Comparison of ENCODE assay signal across 8 cellular contexts in genomic region chr1:248838357-248839167, GRCh38. TPM values are rescaled to one million over a fixed set of nuclear protein-coding genes. Genes with fewer than 3 reads are reported as not detected.
A peak's percentile ranks its signal among the peaks of the same experiment; 100 is the strongest.
DNase-seq lines count a peak whose midpoint lies in the region; ATAC-seq, FAIRE-seq and TF ChIP-seq lines count a peak whose summit lies in the region.

No MANE protein-coding gene starts in this region.

- H3K9ac ChIP-seq in kidney (ENCODE audit: low read length in 2 of 2): peak overlapping the region; percentile 85 to 99

- H3K27me3 Mint-ChIP-seq in central memory CD8-positive, alpha-beta T cell: no peaks in the 10 kb centered on the region

- peaks cover 6 to 22% of the 10 kb centered on the region in 2 donors for H3K4me1 ChIP-seq in kidney (ENCODE audit: control insufficient read depth in 1 of 2, insufficient read depth in 1 of 2, low read depth in 1 of 2, low read length in 2 of 2)

- no peak for TF ChIP-seq CTCF in kidney (IDR thresholded peaks at IDR 0.05; ENCODE audit: borderline replicate concordance, extremely low read depth, insufficient read depth)

- no peak for FAIRE-seq in kidney (lab: Jason Lieb, UNC)

- peaks cover 15% of the 10 kb centered on the region for H3K36me3 Mint-ChIP-seq in central memory CD8-positive, alpha-beta T cell (ENCODE audit: insufficient read depth)

- peak overlapping the region; percentile 81 to 92 for H3K4me3 ChIP-seq in kidney (ENCODE audit: low read length in 2 of 2)

- peaks cover 24% of the 10 kb centered on the region for H3K4me1 Mint-ChIP-seq in central memory CD8-positive, alpha-beta T cell

- H3K27ac Mint-ChIP-seq in central memory CD8-positive, alpha-beta T cell (ENCODE audit: low read depth): no peak overlapping the region

- intact Hi-C loops in kidney (cut with DNase I): no loop called here

- no peaks in the 10 kb centered on the region for H3K9me3 ChIP-seq in kidney (ENCODE audit: control insufficient read depth in 1 of 2, low read length in 2 of 2)

- no peaks in the 10 kb centered on the region for H3K9me3 Mint-ChIP-seq in central memory CD8-positive, alpha-beta T cell

- DNase-seq in AG08395 (ENCODE audit: low spot score): peak; percentile 86
- DNase-seq in NCI-H2196 treated with DMSO at 0.1 percent for 48 hours (lab: John Stamatoyannopoulos, UW; ENCODE audit: unreplicated experiment): peak; percentile 46
- peak; percentile 72 for DNase-seq in activated CD4-positive, CD25-positive, alpha-beta regulatory T cell treated with anti-CD3 and anti-CD28 coated beads, Interleukin-2, amount 50 U/mL, for 16 hours (ENCODE audit: low read depth, low spot score)
- DNase-seq in central memory CD8-positive, alpha-beta T cell (ENCODE audit: low spot score in 2 of 2): peak; percentile 73 to 78
- DNase-seq in kidney: peak; percentile 98
- peak; percentile 89 for DNase-seq in stimulated activated CD4-positive, alpha-beta T cell treated with anti-CD3 and anti-CD28 coated beads, Interleukin-15, amount 100 ng/mL, for 24 hours

- no peaks in the 10 kb centered on the region for H3K36me3 ChIP-seq in kidney (ENCODE audit: control insufficient read depth in 1 of 2, insufficient read depth in 2 of 2, low read length in 2 of 2)

- peak overlapping the region; percentile 100 for H3K27ac ChIP-seq in kidney (ENCODE audit: low read depth in 2 of 2, low read length in 2 of 2)

- ATAC-seq in GM18873 (IDR thresholded peaks at IDR 0.05; ENCODE audit: low FRiP score, unreplicated experiment): peak; percentile 61
- peak; percentile 57 for ATAC-seq in HG03108 (IDR thresholded peaks at IDR 0.05; ENCODE audit: unreplicated experiment)
- peak; percentile 68 for ATAC-seq in central memory CD8-positive, alpha-beta T cell (replicated peaks; ENCODE audit: extremely low read depth, poor library complexity, severe bottlenecking)

- no peak overlapping the region for H3K4me3 Mint-ChIP-seq in central memory CD8-positive, alpha-beta T cell

RNA-seq across cellular contexts. Expression of gene ZNF672, which starts 0.5 kb away (rescaled TPM):
- 28.6 TPM for total RNA-seq in kidney
- polyA plus RNA-seq in kidney (ENCODE audit: insufficient read depth, low read depth, low replicate concordance): 25.0 TPM

RNA-seq across cellular contexts. Expression of gene SH3BP5L, which starts 12.8 kb away (rescaled TPM):
- total RNA-seq in kidney: 24.9 TPM
- 16.6 TPM for polyA plus RNA-seq in kidney (ENCODE audit: insufficient read depth, low read depth, low replicate concordance)

RNA-seq across cellular contexts. Expression of gene ZNF692, which starts 20.3 kb away (rescaled TPM):
- 29.6 TPM for total RNA-seq in kidney
- 34.4 TPM for polyA plus RNA-seq in kidney (ENCODE audit: insufficient read depth, low read depth, low replicate concordance)

Comparison
In these comparisons a context has a peak if more than half of its experiments do, and no peak if none do; other contexts are left out.
1. Peak in every context shown above with its lines: DNase-seq, ATAC-seq, H3K4me3 ChIP-seq and H3K27ac ChIP-seq.
2. DNase-seq: peak in every context shown above with its lines; median percentile 98 in kidney; 89 in stimulated activated CD4-positive, alpha-beta T cell treated with anti-CD3 and anti-CD28 coated beads, Interleukin-15, amount 100 ng/mL, for 24 hours; 86 in AG08395; 76 in central memory CD8-positive, alpha-beta T cell; 72 in activated CD4-positive, CD25-positive, alpha-beta regulatory T cell treated with anti-CD3 and anti-CD28 coated beads, Interleukin-2, amount 50 U/mL, for 16 hours; 46 in NCI-H2196 treated with DMSO at 0.1 percent for 48 hours.